ENCODE assay signal across 8 cellular contexts in the genomic region with DNA sequence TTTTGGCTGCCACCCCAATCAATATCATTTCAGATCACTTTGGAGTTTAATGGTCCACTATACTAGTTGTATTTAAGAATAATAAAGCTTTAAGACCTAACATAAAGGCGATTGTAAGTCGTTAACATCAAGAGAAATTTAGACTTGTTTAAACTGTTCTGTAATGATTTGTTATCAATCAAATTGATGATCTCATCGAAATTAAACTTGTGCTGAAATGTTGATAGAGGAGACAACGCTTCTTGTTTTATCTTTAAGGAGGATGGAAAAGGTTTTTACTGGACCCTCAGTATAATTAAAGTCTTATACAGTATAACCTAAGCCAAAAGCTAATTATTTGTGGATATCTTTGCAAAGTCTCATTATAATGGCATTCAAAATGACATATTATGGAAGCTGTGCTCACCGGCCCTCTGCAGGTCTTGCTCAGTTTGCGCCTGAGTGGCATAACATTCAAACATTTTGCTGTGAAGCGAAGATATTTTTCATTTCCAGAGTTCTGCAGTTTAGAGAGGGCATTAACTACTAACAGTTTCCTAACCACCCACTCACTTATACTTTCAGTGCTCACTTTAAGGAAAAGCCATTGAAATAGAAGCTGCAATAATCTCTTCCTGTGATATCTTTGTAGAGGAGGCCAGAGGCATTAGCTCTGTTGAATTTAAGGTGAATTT. TPM values are rescaled to one million over a fixed set of nuclear protein-coding genes. Genes with fewer than 3 reads are reported as not detected.
DNase-seq lines count a peak whose midpoint lies in the region; ATAC-seq and TF ChIP-seq lines count a peak whose summit lies in the region.

No MANE protein-coding gene starts in this region.

- H3K27me3 ChIP-seq in Caco-2 (replicated peaks; ENCODE audit: control insufficient read depth, insufficient read depth, low read length) (no peaks in the 10 kb centered on the region), HL-60 (ENCODE audit: insufficient read depth, poor library complexity, severe bottlenecking) (no peaks in the 10 kb centered on the region)

- peaks cover 20% of the 10 kb centered on the region for H3K36me3 Mint-ChIP-seq in Caco-2 (ENCODE audit: insufficient read depth, unreplicated experiment)
- H3K36me3 Mint-ChIP-seq in activated B cell treated with CpG ODN at 0.5 μM for 24 hours (ENCODE audit: low read depth), result peaks cover 6% of the 10 kb centered on the region

- peak overlapping the region; percentile 82 for H3K27ac Mint-ChIP-seq in Caco-2 (ENCODE audit: unreplicated experiment)
- H3K27ac Mint-ChIP-seq in activated B cell treated with CpG ODN at 0.5 μM for 24 hours, result peak overlapping the region; percentile 93

- peak; percentile 4 to 49 for TF ChIP-seq CTCF in Caco-2 (IDR thresholded peaks at IDR 0.05; ENCODE audit: insufficient read depth in 1 of 2, low read depth in 1 of 2, low read length in 1 of 2, severe bottlenecking in 1 of 2, unreplicated experiment in 1 of 2)
- no peak for TF ChIP-seq CTCF in HL-60 (IDR thresholded peaks at IDR 0.05; ENCODE audit: insufficient read depth, low read length)
- TF ChIP-seq CTCF in activated B cell treated with CpG ODN at 0.5 μM for 24 hours (IDR thresholded peaks at IDR 0.05), result no peak
- peak; percentile 25 for TF ChIP-seq CTCF in fibroblast of villous mesenchyme (IDR thresholded peaks at IDR 0.05; ENCODE audit: insufficient read depth, low read depth, low read length)

- H3K9me3 Mint-ChIP-seq in Caco-2 (ENCODE audit: unreplicated experiment) (no peaks in the 10 kb centered on the region), activated B cell treated with CpG ODN at 0.5 μM for 24 hours (no peaks in the 10 kb centered on the region)

- no peaks in the 10 kb centered on the region for H3K9me3 ChIP-seq in Caco-2

- TSS peak; percentile 74 for BruUV-seq in Caco-2 (replicated peaks; lab: Mats Ljungman, UMichigan)

- no peaks in the 10 kb centered on the region for H3K27me3 Mint-ChIP-seq in Caco-2 (ENCODE audit: insufficient read depth, unreplicated experiment)
- H3K27me3 Mint-ChIP-seq in activated B cell treated with CpG ODN at 0.5 μM for 24 hours, result no peaks in the 10 kb centered on the region

- peaks cover 20% of the 10 kb centered on the region for H3K4me1 ChIP-seq in Caco-2

- H3K4me3 ChIP-seq in Caco-2 (ENCODE audit: low read depth, low read length) (peak overlapping the region; percentile 92), HL-60 (replicated peaks; ENCODE audit: insufficient read depth, low read length) (peak overlapping the region; percentile 65), fibroblast of villous mesenchyme (ENCODE audit: low read depth, low read length) (peak overlapping the region; percentile 78)

- H3K27ac ChIP-seq in HL-60 (replicated peaks), result peak overlapping the region; percentile 94

- POLR2A ChIA-PET in Caco-2 (lab: Charles Lee), result interaction anchor here (0.5 to 4.7 kb wide), 8 partner anchors 10 to 475 kb away, joined by 3 to 98 read pairs (median 8); partner anchors contain the start of gene RAB1A
- POLR2A ChIA-PET in activated B cell treated with CpG ODN at 0.5 μM for 24 hours (lab: Charles Lee), result interaction anchor here (0.6 to 15.4 kb wide), 27 partner anchors 8 to 512 kb away, joined by 3 to 439 read pairs (median 26); partner anchors contain the start of gene AFTPH

- no peak for ATAC-seq in activated B cell treated with CpG ODN at 0.5 μM for 24 hours (ENCODE audit: low read depth)
- no peak for ATAC-seq in GM21515 (IDR thresholded peaks at IDR 0.05; ENCODE audit: unreplicated experiment)

- CTCF ChIA-PET in Caco-2 (lab: Charles Lee) (interaction anchor here (0.9 to 3.2 kb wide), 6 partner anchors 9 to 258 kb away, joined by 3 to 31 read pairs (median 6); no protein-coding TSS in a partner anchor), activated B cell treated with CpG ODN at 0.5 μM for 24 hours (lab: Charles Lee) (interaction anchor here (0.9 to 6.2 kb wide), 8 partner anchors 8 to 207 kb away, joined by 3 to 52 read pairs (median 32); no protein-coding TSS in a partner anchor)

- intact Hi-C loops in Caco-2 (cut with micrococcal nuclease; ENCODE audit: unreplicated experiment) (loop anchor here (2.0 to 10.0 kb wide), 5 partner anchors 44 to 570 kb away; partner anchors contain the start of genes ACTR2 and AFTPH), activated B cell treated with CpG ODN at 0.5 μM for 24 hours (cut with micrococcal nuclease) (loop anchor here (1.0 kb wide), 2 partner anchors 72 to 96 kb away; no protein-coding TSS in a partner anchor)

- peak in 1 of 2 experiments; percentile 38 for DNase-seq in Caco-2
- DNase-seq in HL-60 (ENCODE audit: low read depth in 1 of 2, low spot score in 1 of 2), result peak in 1 of 2 experiments; percentile 52
- no peak for DNase-seq in activated B cell treated with CpG ODN at 0.5 μM for 24 hours
- no peak for DNase-seq in fibroblast of villous mesenchyme (ENCODE audit: low read depth)
- DNase-seq in stimulated activated CD4-positive, alpha-beta T cell treated with anti-CD3 and anti-CD28 coated beads, Interleukin-4, amount 100 ng/mL, for 1 hour, result peak; percentile 36
- DNase-seq in nucleus accumbens (lab: John Stamatoyannopoulos, UW), result no peak
- DNase-seq in NCI-H2029 treated with DMSO at 0.1 percent for 48 hours (lab: John Stamatoyannopoulos, UW), result no peak

- no peaks in the 10 kb centered on the region for H3K36me3 ChIP-seq in Caco-2 (ENCODE audit: control insufficient read depth, insufficient read depth, low read length)

- H3K4me3 Mint-ChIP-seq in Caco-2 (ENCODE audit: unreplicated experiment) (peak overlapping the region; percentile 91), activated B cell treated with CpG ODN at 0.5 μM for 24 hours (peak overlapping the region; percentile 88)

- H3K4me1 Mint-ChIP-seq in Caco-2 (ENCODE audit: low read depth, unreplicated experiment), result peaks cover 30% of the 10 kb centered on the region
- H3K4me1 Mint-ChIP-seq in activated B cell treated with CpG ODN at 0.5 μM for 24 hours, result peaks cover 81% of the 10 kb centered on the region

RNA-seq across cellular contexts. Expression of gene SERTAD2, which starts 1.4 kb away (rescaled TPM):
- total RNA-seq in Caco-2 (2022) (25.1 and 25.8 TPM in 2 replicates), activated B cell treated with CpG ODN at 0.5 μM for 24 hours (45.6 and 47.3 TPM in 2 replicates), fibroblast of villous mesenchyme (6.8 and 7.8 TPM in 2 replicates)

Comparison
In these comparisons a context has a peak if more than half of its experiments do, and no peak if none do; other contexts are left out.
1. CTCF ChIP-seq: peak in Caco-2 (2 of 2) and fibroblast of villous mesenchyme (single experiment); none in HL-60 (single experiment) and activated B cell treated with CpG ODN at 0.5 μM for 24 hours (single experiment).
2. Peak in every context shown above with its lines, with median percentiles within 50 percentile points of each other: H3K4me3 ChIP-seq.